8 cellular contexts compared by ENCODE assay signal in the genomic region with DNA sequence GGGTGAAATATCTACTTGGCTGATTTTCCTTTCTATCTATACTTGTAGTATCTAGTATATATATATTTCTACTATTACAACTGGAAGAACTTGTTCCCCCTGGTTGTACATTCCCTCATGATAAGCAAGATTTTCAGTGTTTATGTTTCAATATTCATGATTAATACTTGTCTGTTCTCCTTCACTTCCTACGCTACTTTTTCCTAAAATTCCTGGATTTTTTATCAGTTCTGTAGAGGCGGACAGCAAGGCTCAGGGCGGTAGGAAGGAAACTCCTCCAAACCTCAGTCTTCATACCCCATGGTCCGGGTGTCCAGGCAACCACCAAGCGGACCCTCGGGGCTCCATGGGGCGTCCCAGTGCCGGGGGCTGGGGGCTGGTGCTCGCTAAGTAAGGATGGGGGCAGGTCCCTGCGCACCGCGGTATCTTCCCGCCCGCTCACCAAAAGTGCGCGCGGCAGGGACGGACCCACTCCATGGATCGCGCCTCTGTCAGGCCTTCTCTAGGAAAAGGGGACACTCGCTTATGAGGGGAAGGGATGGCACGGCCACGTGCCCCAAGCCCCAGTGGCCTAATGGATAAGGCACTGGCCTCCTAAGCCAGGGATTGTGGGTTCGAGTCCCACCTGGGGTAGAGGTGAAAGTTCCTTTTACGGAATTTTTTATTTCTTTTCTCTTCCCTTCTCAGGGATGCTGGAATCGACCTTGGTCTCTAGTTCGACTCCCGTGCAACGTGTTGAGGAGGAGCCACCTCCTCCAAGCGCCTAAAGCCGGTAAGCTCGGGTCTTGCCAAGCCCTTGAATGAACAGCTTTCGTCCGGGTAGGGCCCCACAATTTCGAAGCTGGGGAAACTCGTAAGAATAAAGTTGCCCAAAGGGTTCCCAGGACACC. TPM values are rescaled to one million over a fixed set of nuclear protein-coding genes. Genes with fewer than 3 reads are reported as not detected.
DNase-seq lines count a peak whose midpoint lies in the region; ATAC-seq and TF ChIP-seq lines count a peak whose summit lies in the region.

No MANE protein-coding gene starts in this region.

- H3K9ac ChIP-seq in SK-N-MC (ENCODE audit: insufficient read length) = peak overlapping the region; percentile 90

- H3K4me1 ChIP-seq in HAP-1 (peaks cover 10% of the 10 kb centered on the region), gastroesophageal sphincter (peaks cover 0 to 52% (median 17%) of the 10 kb centered on the region in 3 donors), neuron (ENCODE audit: insufficient read depth, low read length) (peaks cover 4% of the 10 kb centered on the region)

- peak overlapping the region; percentile 99 for H3K27ac Mint-ChIP-seq in activated naive CD4-positive, alpha-beta T cell treated with anti-CD3 and anti-CD28 coated beads, Interleukin-2, amount 10 ng/mL, durations not matched to agents 7 days and 5 days
- H3K27ac Mint-ChIP-seq in stimulated activated naive CD8-positive, alpha-beta T cell treated with anti-CD3 and anti-CD28 coated beads, Interleukin-15, amount 100 ng/mL, for 72 hours = peak overlapping the region; percentile 62 to 100

- peak overlapping the region; percentile 76 for H3K4me3 Mint-ChIP-seq in activated naive CD4-positive, alpha-beta T cell treated with anti-CD3 and anti-CD28 coated beads, Interleukin-2, amount 10 ng/mL, durations not matched to agents 7 days and 5 days
- peak overlapping the region; percentile 96 for H3K4me3 Mint-ChIP-seq in stimulated activated naive CD8-positive, alpha-beta T cell treated with anti-CD3 and anti-CD28 coated beads, Interleukin-15, amount 100 ng/mL, for 72 hours

- peak overlapping the region; percentile 90 for H2AFZ ChIP-seq in neuron (ENCODE audit: low read depth, low read length)

- CTCF ChIA-PET in activated naive CD4-positive, alpha-beta T cell treated with anti-CD3 and anti-CD28 coated beads, Interleukin-2, amount 10 ng/mL, durations not matched to agents 7 days and 5 days (lab: Charles Lee) = interaction anchor here (1.2 to 1.9 kb wide), 3 partner anchors 72 to 80 kb away, joined by 3 to 9 read pairs (median 4); no protein-coding TSS in a partner anchor

- 0% methylated on average over 4 to 12 of the region's 36 CpGs for WGBS in gastroesophageal sphincter (ENCODE audit: low coverage in 1 of 2), 2 donors

- H3K27ac ChIP-seq in SK-N-MC (peak overlapping the region; percentile 97), gastroesophageal sphincter (peak overlapping the region; percentile 83 to 96 (median 94))

- TF ChIP-seq EP300 in gastroesophageal sphincter (IDR thresholded peaks at IDR 0.05) = no peak

- peak in 2 of 4 experiments; percentile 8 to 10 for TF ChIP-seq CTCF in gastroesophageal sphincter (IDR thresholded peaks at IDR 0.05)

- ATAC-seq in gastroesophageal sphincter = peak; percentile 76
- peak; percentile 47 for ATAC-seq in stimulated activated naive CD8-positive, alpha-beta T cell treated with anti-CD3 and anti-CD28 coated beads, Interleukin-15, amount 100 ng/mL, for 72 hours

- peaks cover 4% of the 10 kb centered on the region for H3K36me3 Mint-ChIP-seq in activated naive CD4-positive, alpha-beta T cell treated with anti-CD3 and anti-CD28 coated beads, Interleukin-2, amount 10 ng/mL, durations not matched to agents 7 days and 5 days

- H3K27me3 ChIP-seq in HAP-1 (ENCODE audit: low read depth) (no peaks in the 10 kb centered on the region), gastroesophageal sphincter (no peaks in the 10 kb centered on the region), neuron (ENCODE audit: insufficient read depth, low read length) (no peaks in the 10 kb centered on the region)

- H3K4me3 ChIP-seq in HAP-1 (peak overlapping the region; percentile 58), SK-N-MC (peak overlapping the region; percentile 100), gastroesophageal sphincter (peak overlapping the region; percentile 67 to 84), neuron (ENCODE audit: low read length) (peak overlapping the region; percentile 69)

- in situ Hi-C loops in HAP-1 (cut with MboI; ENCODE audit: low sequenced_read_pairs) = no loop called here

- H3K9me3 ChIP-seq in HAP-1 (no peaks in the 10 kb centered on the region), SK-N-MC (ENCODE audit: low read depth, low read length) (no peaks in the 10 kb centered on the region), gastroesophageal sphincter (no peaks in the 10 kb centered on the region), neuron (ENCODE audit: low read length) (no peaks in the 10 kb centered on the region)

- peaks cover 53% of the 10 kb centered on the region for H3K27me3 Mint-ChIP-seq in activated naive CD4-positive, alpha-beta T cell treated with anti-CD3 and anti-CD28 coated beads, Interleukin-2, amount 10 ng/mL, durations not matched to agents 7 days and 5 days
- no peaks in the 10 kb centered on the region for H3K27me3 Mint-ChIP-seq in stimulated activated naive CD8-positive, alpha-beta T cell treated with anti-CD3 and anti-CD28 coated beads, Interleukin-15, amount 100 ng/mL, for 72 hours

- H3K36me3 ChIP-seq in HAP-1 (replicated peaks) (peaks cover 4% of the 10 kb centered on the region), SK-N-MC (ENCODE audit: insufficient read depth, low read length) (peaks cover 5% of the 10 kb centered on the region; the same call in 1 of the 2 replicates), gastroesophageal sphincter (peaks cover 0 to 12% of the 10 kb centered on the region in 2 donors), neuron (ENCODE audit: insufficient read depth, low read length) (peaks cover 4% of the 10 kb centered on the region)

- peak in 1 of 2 donors; percentile 17 for TF ChIP-seq POLR2A in gastroesophageal sphincter (IDR thresholded peaks at IDR 0.05)

- peak; percentile 83 for DNase-seq in DMS114 treated with DMSO at 0.1 percent for 48 hours (lab: John Stamatoyannopoulos, UW; ENCODE audit: unreplicated experiment)
- peak; percentile 88 to 98 for DNase-seq in HAP-1 (ENCODE audit: low spot score in 2 of 2)
- peak; percentile 87 for DNase-seq in NAMALWA (ENCODE audit: low spot score)
- peak; percentile 84 for DNase-seq in SK-N-MC (ENCODE audit: low read depth, low spot score)
- peak; percentile 79 for DNase-seq in activated naive CD4-positive, alpha-beta T cell treated with anti-CD3 and anti-CD28 coated beads, Interleukin-2, amount 10 ng/mL, durations not matched to agents 7 days and 5 days
- DNase-seq in stimulated activated naive CD8-positive, alpha-beta T cell treated with anti-CD3 and anti-CD28 coated beads, Interleukin-15, amount 100 ng/mL, for 72 hours = peak; percentile 90 to 92

- no peaks in the 10 kb centered on the region for H3K9me3 Mint-ChIP-seq in activated naive CD4-positive, alpha-beta T cell treated with anti-CD3 and anti-CD28 coated beads, Interleukin-2, amount 10 ng/mL, durations not matched to agents 7 days and 5 days
- no peaks in the 10 kb centered on the region for H3K9me3 Mint-ChIP-seq in stimulated activated naive CD8-positive, alpha-beta T cell treated with anti-CD3 and anti-CD28 coated beads, Interleukin-15, amount 100 ng/mL, for 72 hours

- peaks cover 69% of the 10 kb centered on the region for H3K4me1 Mint-ChIP-seq in activated naive CD4-positive, alpha-beta T cell treated with anti-CD3 and anti-CD28 coated beads, Interleukin-2, amount 10 ng/mL, durations not matched to agents 7 days and 5 days
- peaks cover 56% of the 10 kb centered on the region for H3K4me1 Mint-ChIP-seq in stimulated activated naive CD8-positive, alpha-beta T cell treated with anti-CD3 and anti-CD28 coated beads, Interleukin-15, amount 100 ng/mL, for 72 hours

RNA-seq across cellular contexts. Expression of a gene that starts 13.2 kb away (rescaled TPM):
- total RNA-seq in gastroesophageal sphincter = 100 to 1,000 TPM; 213 to 337 (median 307) TPM

RNA-seq across cellular contexts. Expression of a gene that starts 13.4 kb away (rescaled TPM):
- total RNA-seq in gastroesophageal sphincter = 10 to 100 TPM; 27.1 to 39.7 (median 28.8) TPM

RNA-seq across cellular contexts. Expression of a gene that starts 21.1 kb away (rescaled TPM):
- 100 to 1,000 TPM in 1 of 4 donors, 10 to 100 TPM in 3; 36.6 to 112 (median 50.5) TPM for total RNA-seq in gastroesophageal sphincter

RNA-seq across cellular contexts. Expression of a gene that starts 46.2 kb away (rescaled TPM):
- total RNA-seq in gastroesophageal sphincter = 10 to 100 TPM; 11.8 to 35.3 (median 18.1) TPM

RNA-seq across cellular contexts. Expression of a gene that starts 54.2 kb away (rescaled TPM):
- 1 to 10 TPM; 4.0 to 6.9 (median 5.2) TPM for total RNA-seq in gastroesophageal sphincter

Comparison
In these comparisons a context has a peak if more than half of its experiments do, and no peak if none do; other contexts are left out.
1. Peak in every context shown above with its lines: DNase-seq, ATAC-seq, H3K4me3 ChIP-seq and H3K27ac ChIP-seq.